Comparison of ENCODE assay signal across 8 cellular contexts in genomic region chr6:72861935-72862432, GRCh38.
A peak's percentile ranks its signal among the peaks of the same experiment; 100 is the strongest.
DNase-seq lines count a peak whose midpoint lies in the region; ATAC-seq and TF ChIP-seq lines count a peak whose summit lies in the region.

No MANE protein-coding gene starts in this region.

- BruUV-seq in A673 (replicated peaks; lab: Mats Ljungman, UMichigan) (no TSS peak), PC-3 (replicated peaks; lab: Mats Ljungman, UMichigan) (no TSS peak)

- H3K27me3 ChIP-seq in A673 (replicated peaks; ENCODE audit: insufficient read depth, low read depth, low read length, poor library complexity) = no peaks in the 10 kb centered on the region
- H3K27me3 ChIP-seq in PC-3 (ENCODE audit: low read length) = no peaks in the 10 kb centered on the region
- H3K27me3 ChIP-seq in heart right ventricle = no peaks in the 10 kb centered on the region

- ATAC-seq in GM19395 (IDR thresholded peaks at IDR 0.05; ENCODE audit: unreplicated experiment) = peak; percentile 75
- ATAC-seq in PC-3 = peak; percentile 94
- ATAC-seq in heart right ventricle = peak in 7 of 8 donors; percentile 24 to 86 (median 38)
- no peak for ATAC-seq in GM19452 (IDR thresholded peaks at IDR 0.05; ENCODE audit: unreplicated experiment)

- 27 to 31% methylated on average over 2 of the region's 2 CpGs for WGBS in heart right ventricle, 2 donors

- CTCF ChIA-PET in A673 (lab: Charles Lee) (no interaction called here), PC-3 (lab: Charles Lee) (no interaction called here)

- H3K79me2 ChIP-seq in PC-3 (ENCODE audit: low read length) = no peaks in the 10 kb centered on the region

- no peaks in the 10 kb centered on the region for H3F3A ChIP-seq in PC-3 (ENCODE audit: low read length, unreplicated experiment)

- TF ChIP-seq CTCF in A673 (conservative IDR thresholded peaks at IDR 0.05; ENCODE audit: low read depth, low read length) = no peak
- no peak for TF ChIP-seq CTCF in PC-3 (conservative IDR thresholded peaks at IDR 0.05; ENCODE audit: low read depth, low read length)
- TF ChIP-seq CTCF in heart right ventricle (IDR thresholded peaks at IDR 0.05) = no peak

- H3K4me1 ChIP-seq in A673 (ENCODE audit: insufficient read depth, low read length, poor library complexity, severe bottlenecking) (peaks cover 51% of the 10 kb centered on the region), PC-3 (ENCODE audit: insufficient read depth, low read length) (peaks cover 18% of the 10 kb centered on the region), heart right ventricle (peaks cover 0 to 24% (median 0%) of the 10 kb centered on the region in 9 donors)

- no peak overlapping the region for H3K4me3 ChIP-seq in A673 (ENCODE audit: low read depth, low read length, poor library complexity, severe bottlenecking)
- no peak overlapping the region for H3K4me3 ChIP-seq in PC-3 (ENCODE audit: low read length)
- no peak overlapping the region for H3K4me3 ChIP-seq in heart right ventricle

- H3K27ac ChIP-seq in A673 (ENCODE audit: low read depth, low read length, poor library complexity, severe bottlenecking) (peak overlapping the region; percentile 12), PC-3 (ENCODE audit: low read length) (peak overlapping the region; percentile 78), heart right ventricle (peak overlapping the region in 2 of 10 donors; percentile 42 to 76)

- no peaks in the 10 kb centered on the region for H4K20me1 ChIP-seq in PC-3 (ENCODE audit: low read length)

- peak overlapping the region; percentile 32; the same call in 1 of the 2 replicates for H3K9ac ChIP-seq in PC-3 (ENCODE audit: low read length)

- H3K36me3 ChIP-seq in A673 (ENCODE audit: insufficient read depth, low read length, poor library complexity, severe bottlenecking) = no peaks in the 10 kb centered on the region
- H3K36me3 ChIP-seq in PC-3 (ENCODE audit: low read depth, low read length) = no peaks in the 10 kb centered on the region
- H3K36me3 ChIP-seq in heart right ventricle = no peaks in the 10 kb centered on the region

- intact Hi-C loops in A673 (cut with micrococcal nuclease; ENCODE audit: unreplicated experiment) (loop anchor here (10.0 kb wide), 1 partner anchor 237 kb away; the partner anchor contains the start of gene KCNQ5), PC-3 (cut with micrococcal nuclease) (loop anchor here (1.0 to 5.0 kb wide), 2 partner anchors 213 to 270 kb away; no protein-coding TSS in a partner anchor), heart right ventricle (cut with DNase I) (no loop called here)

- POLR2A ChIA-PET in A673 (lab: Charles Lee; ENCODE audit: low non-redundant PET) (no interaction called here), PC-3 (lab: Charles Lee; ENCODE audit: unreplicated experiment) (interaction anchor here (0.7 kb wide), 1 partner anchor 217 kb away, joined by 3 read pairs; no protein-coding TSS in a partner anchor)

- H3K9me2 ChIP-seq in PC-3 (replicated peaks; ENCODE audit: low read length) = no peaks in the 10 kb centered on the region

- peak; percentile 80 for DNase-seq in A673 (ENCODE audit: low spot score)
- DNase-seq in PC-3 = peak; percentile 67
- no peak for DNase-seq in heart right ventricle
- DNase-seq in NCI-H524 treated with DMSO at 0.1 percent for 48 hours (lab: John Stamatoyannopoulos, UW) = no peak
- no peak for DNase-seq in NCI-H146 treated with DMSO at 0.1 percent for 48 hours (lab: John Stamatoyannopoulos, UW; ENCODE audit: unreplicated experiment)
- no peak for DNase-seq in iPS-NIHi11 (ENCODE audit: low spot score)

- H3K9me3 ChIP-seq in A673 (ENCODE audit: low read depth, low read length, poor library complexity, severe bottlenecking) (no peaks in the 10 kb centered on the region), PC-3 (ENCODE audit: low read length) (no peaks in the 10 kb centered on the region), heart right ventricle (no peaks in the 10 kb centered on the region)

- H3K4me2 ChIP-seq in PC-3 (ENCODE audit: low read length) = peak overlapping the region; percentile 66

- H2AFZ ChIP-seq in PC-3 (ENCODE audit: low read length) = peak overlapping the region; percentile 73

Comparison
In these comparisons a context has a peak if more than half of its experiments do, and no peak if none do; other contexts are left out.
1. DNase-seq: peak in A673 (single experiment) and PC-3 (single experiment); none in heart right ventricle (0 of 2), NCI-H524 treated with DMSO at 0.1 percent for 48 hours (single experiment), NCI-H146 treated with DMSO at 0.1 percent for 48 hours (single experiment) and iPS-NIHi11 (single experiment).
2. intact Hi-C loops: an anchor here in A673 (10.0 kb wide) and PC-3 (1.0 to 5.0 kb wide); none called in heart right ventricle.